In genomic region chr19:48560095-48560530, GRCh38 we compare ENCODE assay signal across 1 cellular context.
TF ChIP-seq lines count a peak whose summit lies in the region.

No MANE protein-coding gene starts in this region.

TF ChIP-seq in GM23338, 12 proteins besides CTCF, POLR2A, EP300 and RAD21 (continued from another document):
- TF ChIP-seq ETS1 (IDR thresholded peaks at IDR 0.05): no peak
- TF ChIP-seq STAT1 (IDR thresholded peaks at IDR 0.05; ENCODE audit: unreplicated experiment): no peak
- no peak for TF ChIP-seq ZNF462 (CRISPR knock-in tag; IDR thresholded peaks at IDR 0.05)
- TF ChIP-seq ZNF331 (CRISPR knock-in tag; IDR thresholded peaks at IDR 0.05; ENCODE audit: low read depth): no peak
- TF ChIP-seq ZNF114 (CRISPR knock-in tag; IDR thresholded peaks at IDR 0.05): no peak
- TF ChIP-seq JUNB (IDR thresholded peaks at IDR 0.05; ENCODE audit: unreplicated experiment): no peak
- no peak for TF ChIP-seq NANOG (IDR thresholded peaks at IDR 0.05; ENCODE audit: borderline replicate concordance)
- no peak for TF ChIP-seq POLR2AphosphoS5 (IDR thresholded peaks at IDR 0.05; ENCODE audit: low read depth)
TF ChIP-seq in GM23338: peak in this region for 0.
